In the genomic region with DNA sequence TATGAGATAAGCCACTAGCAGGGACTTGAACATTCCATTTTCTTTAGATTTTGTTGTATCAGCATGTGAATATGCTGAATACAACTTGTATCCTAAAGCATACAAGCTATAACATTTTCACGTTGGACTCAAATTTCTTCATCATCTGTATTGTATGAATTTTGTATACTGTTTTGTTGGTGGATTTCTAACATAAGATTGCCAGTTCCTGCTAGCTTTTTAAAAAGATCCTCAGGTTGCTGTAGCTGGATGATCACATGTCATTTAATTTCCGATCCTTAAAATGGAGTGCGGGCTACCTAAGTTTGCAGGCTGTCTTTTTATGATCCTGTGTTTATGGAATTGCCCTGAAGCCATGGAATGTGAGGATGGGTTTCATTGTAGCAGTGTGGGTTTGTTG, we compare ENCODE assay signal across 13 cellular contexts. TPM values are rescaled to one million over a fixed set of nuclear protein-coding genes. Genes with fewer than 3 reads are reported as not detected.
DNase-seq lines count a peak whose midpoint lies in the region; ATAC-seq and TF ChIP-seq lines count a peak whose summit lies in the region.
"Had no signal": no experiment of that assay in that cellular context is flagged by ENCODE, and none has a peak within 500 bp of the region (broad histone marks: within the 10 kb centered on the region; RNA-seq: fewer than 3 reads in every experiment).

No MANE protein-coding gene starts in this region.

- H3K4me2 ChIP-seq in mammary epithelial cell (ENCODE audit: insufficient read depth, low read depth, low read length): peak overlapping the region; percentile 69
- H3K4me2 ChIP-seq in neural progenitor cell: peak overlapping the region; percentile 65

- H3K27ac ChIP-seq in heart right ventricle (peak overlapping the region; percentile 14 to 100 (median 99)), mammary epithelial cell (ENCODE audit: insufficient read depth, low read depth, low read length) (peak overlapping the region; percentile 73), neural progenitor cell (peak overlapping the region; percentile 44), uterus (peak overlapping the region; percentile 26 to 66)

- H3K4me1 ChIP-seq in heart right ventricle: peaks cover 0 to 96% (median 47%) of the 10 kb centered on the region in 9 donors
- peaks cover 45% of the 10 kb centered on the region for H3K4me1 ChIP-seq in mammary epithelial cell (ENCODE audit: insufficient read depth, low read length)
- H3K4me1 ChIP-seq in neural progenitor cell: peaks cover 50% of the 10 kb centered on the region
- H3K4me1 ChIP-seq in uterus: peaks cover 0 to 5% of the 10 kb centered on the region in 2 donors

- H3K27me3 ChIP-seq in heart right ventricle (no peaks in the 10 kb centered on the region), mammary epithelial cell (ENCODE audit: insufficient read depth, low read length) (no peaks in the 10 kb centered on the region), neural progenitor cell (no peaks in the 10 kb centered on the region), uterus (no peaks in the 10 kb centered on the region)

- WGBS in heart right ventricle, 2 donors: 42 to 65% methylated on average over 3 of the region's 3 CpGs
- WGBS in mammary epithelial cell (ENCODE audit: low coverage, missing lambda C conversion rate): 0% methylated on average over 3 of the region's 3 CpGs

- H3K27ac Mint-ChIP-seq in neural progenitor cell: peak overlapping the region; percentile 98
- H3K27ac Mint-ChIP-seq: activated CD4-positive, alpha-beta memory T cell treated with anti-CD3 and anti-CD28 coated beads, Interleukin-2, amount 10 ng/mL, durations not matched to agents 7 days and 5 days; CD4-positive, alpha-beta T cell had no signal

- H3K27me3 Mint-ChIP-seq in neural progenitor cell (ENCODE audit: insufficient read depth, low read depth): peaks cover 4% of the 10 kb centered on the region
- H3K27me3 Mint-ChIP-seq: activated CD4-positive, alpha-beta memory T cell treated with anti-CD3 and anti-CD28 coated beads, Interleukin-2, amount 10 ng/mL, durations not matched to agents 7 days and 5 days; CD4-positive, alpha-beta T cell had no signal

- peaks cover 19% of the 10 kb centered on the region for H3K36me3 Mint-ChIP-seq in neural progenitor cell

- ATAC-seq in heart right ventricle (no peak), left cardiac atrium (no peak), HG02623 (IDR thresholded peaks at IDR 0.05; ENCODE audit: unreplicated experiment) (no peak)

- CTCF ChIA-PET in mammary epithelial cell (lab: Charles Lee; ENCODE audit: low non-redundant PET): no interaction called here

- DNase-seq in heart right ventricle: no peak
- DNase-seq in left cardiac atrium: no peak
- no peak for DNase-seq in mammary epithelial cell
- no peak for DNase-seq in neural progenitor cell (ENCODE audit: low spot score)
- DNase-seq in uterus: no peak
- no peak for DNase-seq in putamen (ENCODE audit: low spot score)
- no peak for DNase-seq in glomerular visceral epithelial cell (ENCODE audit: extremely low spot score)
- DNase-seq: activated CD4-positive, alpha-beta memory T cell treated with anti-CD3 and anti-CD28 coated beads, Interleukin-2, amount 10 ng/mL, durations not matched to agents 7 days and 5 days; CD4-positive, alpha-beta T cell; NCI-H2107; stimulated activated CD4-positive, alpha-beta T cell treated with anti-CD3 and anti-CD28 coated beads, Interleukin-15, amount 100 ng/mL, for 24 hours had no signal

- H3K36me3 ChIP-seq in heart right ventricle (peaks cover 0 to 29% (median 16%) of the 10 kb centered on the region in 9 donors), mammary epithelial cell (ENCODE audit: insufficient read depth, low read length) (peaks cover 15% of the 10 kb centered on the region), neural progenitor cell (no peaks in the 10 kb centered on the region), uterus (no peaks in the 10 kb centered on the region)

- H3K9me3 ChIP-seq in heart right ventricle (no peaks in the 10 kb centered on the region), mammary epithelial cell (replicated peaks; ENCODE audit: insufficient read depth, low read length) (no peaks in the 10 kb centered on the region), neural progenitor cell (ENCODE audit: low read depth) (no peaks in the 10 kb centered on the region), uterus (no peaks in the 10 kb centered on the region)

- H4K20me1 ChIP-seq in mammary epithelial cell (ENCODE audit: insufficient read depth, low read length) (no peaks in the 10 kb centered on the region), neural progenitor cell (ENCODE audit: low read depth) (no peaks in the 10 kb centered on the region)

- dilution Hi-C loops in mammary epithelial cell (cut with HindIII; ENCODE audit: low sequenced_read_pairs): loop anchor here (10.0 kb wide), 1 partner anchor 106 kb away; no protein-coding TSS in a partner anchor

- in situ Hi-C loops in mammary epithelial cell (cut with MboI; ENCODE audit: low sequenced_read_pairs in 2 of 2): no loop called here

- peak overlapping the region in 9 of 10 donors; percentile 1 to 99 (median 25) for H3K4me3 ChIP-seq in heart right ventricle
- peak overlapping the region; percentile 0 to 14 (median 2) for H3K4me3 ChIP-seq in mammary epithelial cell (replicated peaks in 1 of 3; ENCODE audit: insufficient read depth in 1 of 3, low read depth in 2 of 3, low read length in 3 of 3)
- peak overlapping the region; percentile 27 for H3K4me3 ChIP-seq in neural progenitor cell
- H3K4me3 ChIP-seq in uterus: no peak overlapping the region
- H3K4me3 ChIP-seq: lung had no signal

- H3K9ac ChIP-seq in mammary epithelial cell (ENCODE audit: insufficient read depth, low read length) (peak overlapping the region; percentile 57), neural progenitor cell (no peak overlapping the region)

- peaks cover 71% of the 10 kb centered on the region for H3K4me1 Mint-ChIP-seq in neural progenitor cell

- TF ChIP-seq POLR2A in uterus (IDR thresholded peaks at IDR 0.05): no peak

- H3F3A ChIP-seq in neural progenitor cell (ENCODE audit: low read depth): peaks cover 14% of the 10 kb centered on the region

- H2AFZ ChIP-seq in mammary epithelial cell (ENCODE audit: low read depth, low read length) (no peak overlapping the region), neural progenitor cell (replicated peaks) (no peak overlapping the region)

- TF ChIP-seq CTCF in heart right ventricle (IDR thresholded peaks at IDR 0.05) (no peak), mammary epithelial cell (conservative IDR thresholded peaks at IDR 0.05 in 1 of 2, IDR thresholded peaks at IDR 0.05 in 1 of 2; ENCODE audit: extremely low read depth in 1 of 2, insufficient read depth in 1 of 2, low read depth in 1 of 2, low read length in 2 of 2) (no peak), neural progenitor cell (IDR thresholded peaks at IDR 0.05) (no peak), uterus (IDR thresholded peaks at IDR 0.05) (no peak)

- no peaks in the 10 kb centered on the region for H3K9me3 Mint-ChIP-seq in neural progenitor cell
- H3K9me3 Mint-ChIP-seq: activated CD4-positive, alpha-beta memory T cell treated with anti-CD3 and anti-CD28 coated beads, Interleukin-2, amount 10 ng/mL, durations not matched to agents 7 days and 5 days; CD4-positive, alpha-beta T cell had no signal

- peak overlapping the region; percentile 62 for H3K4me3 Mint-ChIP-seq in neural progenitor cell
- H3K4me3 Mint-ChIP-seq: activated CD4-positive, alpha-beta memory T cell treated with anti-CD3 and anti-CD28 coated beads, Interleukin-2, amount 10 ng/mL, durations not matched to agents 7 days and 5 days; CD4-positive, alpha-beta T cell had no signal

- H3K79me2 ChIP-seq in mammary epithelial cell (ENCODE audit: insufficient read depth, low read length) (peaks cover 97% of the 10 kb centered on the region), neural progenitor cell (ENCODE audit: low read depth) (peaks cover 90% of the 10 kb centered on the region)

- BruUV-seq in mammary epithelial cell (replicated peaks; lab: Mats Ljungman, UMichigan): no TSS peak

- intact Hi-C loops in heart right ventricle (cut with DNase I) (loop anchor here in 7 of 10 donors (10.0 kb wide), 5 partner anchors 46 to 136 kb away; no protein-coding TSS in a partner anchor), left cardiac atrium (cut with DNase I) (loop anchor here in 1 of 2 donors (10.0 kb wide), 1 partner anchor 136 kb away; no protein-coding TSS in a partner anchor), mammary epithelial cell (cut with micrococcal nuclease) (no loop called here), uterus (cut with DNase I; ENCODE audit: low total_unique reads) (no loop called here)

RNA-seq across cellular contexts. Expression of gene PDLIM5, which starts 6.9 kb away (rescaled TPM):
- total RNA-seq in heart right ventricle (1,000 to 10,000 TPM in 9 of 10 donors, 100 to 1,000 TPM in 1; 856 to 1,549 (median 1,274) TPM), left cardiac atrium (100 to 1,000 TPM; 626 to 644 TPM), mammary epithelial cell (100 to 1,000 TPM; 199 to 225 TPM), neural progenitor cell (ENCODE audit: low replicate concordance) (48.6 and 68.4 TPM in 2 replicates), uterus (100 to 1,000 TPM in 3 of 4 donors, 10 to 100 TPM in 1; 90.8 to 571 (median 351) TPM)
- polyA plus RNA-seq in heart right ventricle (100 to 1,000 TPM; 221 to 521 TPM), mammary epithelial cell (160 TPM)
- polyA minus RNA-seq in mammary epithelial cell: 237 TPM

Comparison
In these comparisons a context has a peak if more than half of its experiments do, and no peak if none do; other contexts are left out.
1. H3K27ac ChIP-seq: peak in every context shown above with its lines; median percentile 99 in heart right ventricle; 73 in mammary epithelial cell; 46 in uterus; 44 in neural progenitor cell.
2. H3K4me3 ChIP-seq: peak in heart right ventricle (9 of 10), mammary epithelial cell (3 of 3) and neural progenitor cell (single experiment); none in uterus (0 of 2).
3. intact Hi-C loops: an anchor here in heart right ventricle (10.0 kb wide); none called in mammary epithelial cell and uterus.